24 cellular contexts compared by ENCODE assay signal in genomic region chr1:84737572-84737971, GRCh38.
"Had no signal": no experiment of that assay in that cellular context is flagged by ENCODE, and none has a peak within 500 bp of the region (broad histone marks: within the 10 kb centered on the region; RNA-seq: fewer than 3 reads in every experiment).

No MANE protein-coding gene starts in this region.

- H3K36me3 ChIP-seq: gastrocnemius medialis, heart right ventricle, neutrophil, right lobe of liver, spleen, stomach, thoracic aorta, transverse colon had no signal

- H3K27me3 ChIP-seq: gastrocnemius medialis, neutrophil, right lobe of liver, transverse colon had no signal

- H3K9me3 ChIP-seq: gastrocnemius medialis, heart right ventricle, mucosa of descending colon, neutrophil, psoas muscle, right lobe of liver, spleen, stomach, thoracic aorta, transverse colon had no signal

- DNase-seq: effector memory CD8-positive, alpha-beta T cell; gastrocnemius medialis; heart right ventricle; hypothalamus; kidney glomerular epithelial cell; mammary epithelial cell; mucosa of descending colon; naive thymus-derived CD8-positive, alpha-beta T cell; psoas muscle; retina; right lobe of liver; spleen; stimulated activated CD4-positive, alpha-beta T cell treated with anti-CD3 and anti-CD28 coated beads, Interleukin-15, amount 100 ng/mL, for 24 hours; stimulated activated CD4-positive, alpha-beta T cell treated with anti-CD3 and anti-CD28 coated beads, Interleukin-1b, Interleukin-23, amount 100 ng/mL, for 48 hours; stimulated activated CD4-positive, alpha-beta T cell treated with anti-CD3 and anti-CD28 coated beads, Interleukin-4, amount 100 ng/mL, for 24 hours; stomach; substantia nigra; transverse colon had no signal

- ATAC-seq: effector memory CD8-positive, alpha-beta T cell; gastrocnemius medialis; heart right ventricle; left lobe of liver; mucosa of descending colon; naive thymus-derived CD8-positive, alpha-beta T cell; psoas muscle; right lobe of liver; stimulated activated memory B cell treated with anti-CD40 and anti-IgM and Interleukin-4, amounts not matched to agents 10 μg/mL and 1 μg/mL and 100 μg/mL, for 72 hours had no signal

- H3K4me1 ChIP-seq: gastrocnemius medialis, heart right ventricle, psoas muscle, right lobe of liver, spleen, stomach, transverse colon had no signal

- H3K27ac ChIP-seq: gastrocnemius medialis, heart right ventricle, neutrophil, psoas muscle, right lobe of liver, spleen, stomach, thoracic aorta, transverse colon had no signal

- H3K4me3 ChIP-seq: gastrocnemius medialis, heart right ventricle, mucosa of descending colon, psoas muscle, right lobe of liver, spleen, stomach, thoracic aorta, transverse colon had no signal

- FAIRE-seq: colon, islet of Langerhans had no signal
